12 cellular contexts compared by ENCODE assay signal in genomic region chr15:67103869-67104268, GRCh38. TPM values are rescaled to one million over a fixed set of nuclear protein-coding genes. Genes with fewer than 3 reads are reported as not detected.
DNase-seq lines count a peak whose midpoint lies in the region; ATAC-seq and TF ChIP-seq lines count a peak whose summit lies in the region.
"Had no signal": no experiment of that assay in that cellular context is flagged by ENCODE, and none has a peak within 500 bp of the region (broad histone marks: within the 10 kb centered on the region; RNA-seq: fewer than 3 reads in every experiment).

No MANE protein-coding gene starts in this region.

- CTCF ChIA-PET in GM10248 (lab: Yijun Ruan, JAX) = interaction anchor here (1.0 to 3.7 kb wide), 3 partner anchors 12 to 23 kb away, joined by 3 to 22 read pairs (median 3); no protein-coding TSS in a partner anchor

- TF ChIP-seq CTCF in nephron (IDR thresholded peaks at IDR 0.05; ENCODE audit: unreplicated experiment in 3 of 3) (no peak), GM10248 (IDR thresholded peaks at IDR 0.05; ENCODE audit: control extremely low read depth, extremely low read depth, low read depth, missing control alignments) (no peak), foreskin fibroblast (IDR thresholded peaks at IDR 0.05; ENCODE audit: low read depth, low read length) (no peak)

- no peaks in the 10 kb centered on the region for H3K9me3 Mint-ChIP-seq in CD4-positive, CD25-positive, alpha-beta regulatory T cell
- H3K9me3 Mint-ChIP-seq in activated T-helper 2 cell treated with anti-CD3 and anti-CD28 coated beads, Interferon-gamma antibody, Interleukin-2, Interleukin-4, amounts not matched to agents 10 μg/mL and 5 μg/mL and 100 μg/mL, durations not matched to agents 14 hours and 24 hours and 36 hours = no peaks in the 10 kb centered on the region
- no peaks in the 10 kb centered on the region for H3K9me3 Mint-ChIP-seq in nephron

- H3K27ac Mint-ChIP-seq in CD4-positive, CD25-positive, alpha-beta regulatory T cell = peak overlapping the region in 2 of 3 donors; percentile 92 to 95
- peak overlapping the region; percentile 72 for H3K27ac Mint-ChIP-seq in activated T-helper 2 cell treated with anti-CD3 and anti-CD28 coated beads, Interferon-gamma antibody, Interleukin-2, Interleukin-4, amounts not matched to agents 10 μg/mL and 5 μg/mL and 100 μg/mL, durations not matched to agents 14 hours and 24 hours and 36 hours
- peak overlapping the region in 2 of 3 experiments; percentile 27 to 54 for H3K27ac Mint-ChIP-seq in nephron

- peaks cover 92% of the 10 kb centered on the region for H3K4me1 ChIP-seq in CD4-positive, CD25-positive, alpha-beta regulatory T cell (ENCODE audit: control insufficient read depth, insufficient read depth, low read length, poor library complexity, severe bottlenecking)

- H3K4me3 Mint-ChIP-seq in CD4-positive, CD25-positive, alpha-beta regulatory T cell = no peak overlapping the region
- peak overlapping the region; percentile 27 for H3K4me3 Mint-ChIP-seq in activated T-helper 2 cell treated with anti-CD3 and anti-CD28 coated beads, Interferon-gamma antibody, Interleukin-2, Interleukin-4, amounts not matched to agents 10 μg/mL and 5 μg/mL and 100 μg/mL, durations not matched to agents 14 hours and 24 hours and 36 hours (ENCODE audit: low read depth)
- H3K4me3 Mint-ChIP-seq in nephron = no peak overlapping the region

- peak overlapping the region; percentile 76 for H3K27ac ChIP-seq in CD4-positive, CD25-positive, alpha-beta regulatory T cell (ENCODE audit: insufficient read depth, low read length, poor library complexity, severe bottlenecking)

- no peaks in the 10 kb centered on the region for H3K27me3 Mint-ChIP-seq in CD4-positive, CD25-positive, alpha-beta regulatory T cell
- H3K27me3 Mint-ChIP-seq in activated T-helper 2 cell treated with anti-CD3 and anti-CD28 coated beads, Interferon-gamma antibody, Interleukin-2, Interleukin-4, amounts not matched to agents 10 μg/mL and 5 μg/mL and 100 μg/mL, durations not matched to agents 14 hours and 24 hours and 36 hours (ENCODE audit: low read depth) = no peaks in the 10 kb centered on the region
- H3K27me3 Mint-ChIP-seq in nephron (ENCODE audit: low read depth) = no peaks in the 10 kb centered on the region

- intact Hi-C loops in activated T-helper 2 cell treated with anti-CD3 and anti-CD28 coated beads, Interferon-gamma antibody, Interleukin-2, Interleukin-4, amounts not matched to agents 10 μg/mL and 5 μg/mL and 100 μg/mL, durations not matched to agents 14 hours and 24 hours and 36 hours (cut with micrococcal nuclease) = loop anchor here (2.0 kb wide), 1 partner anchor 43 kb away; no protein-coding TSS in a partner anchor

- H3K27me3 ChIP-seq in CD4-positive, CD25-positive, alpha-beta regulatory T cell (ENCODE audit: control insufficient read depth, insufficient read depth, low read length) = no peaks in the 10 kb centered on the region

- H3K36me3 Mint-ChIP-seq in CD4-positive, CD25-positive, alpha-beta regulatory T cell = peaks cover 18% of the 10 kb centered on the region
- peaks cover 38% of the 10 kb centered on the region for H3K36me3 Mint-ChIP-seq in activated T-helper 2 cell treated with anti-CD3 and anti-CD28 coated beads, Interferon-gamma antibody, Interleukin-2, Interleukin-4, amounts not matched to agents 10 μg/mL and 5 μg/mL and 100 μg/mL, durations not matched to agents 14 hours and 24 hours and 36 hours (ENCODE audit: low read depth)
- H3K36me3 Mint-ChIP-seq in nephron (ENCODE audit: low read depth) = peaks cover 5% of the 10 kb centered on the region

- in situ Hi-C loops in KBM-7 (cut with MboI; ENCODE audit: low pct_unique_long_range_greater_than_20kb, low sequenced_read_pairs) = no loop called here

- peak overlapping the region; percentile 72 for H3K4me3 ChIP-seq in CD4-positive, CD25-positive, alpha-beta regulatory T cell (ENCODE audit: low read depth, low read length)
- no peak overlapping the region for H3K4me3 ChIP-seq in foreskin fibroblast (ENCODE audit: low read depth in 1 of 2, low read length in 2 of 2)

- no peak for ATAC-seq in CD4-positive, CD25-positive, alpha-beta regulatory T cell (ENCODE audit: low read depth in 2 of 2)

- H3K4me1 Mint-ChIP-seq in CD4-positive, CD25-positive, alpha-beta regulatory T cell = peaks cover 20 to 56% (median 33%) of the 10 kb centered on the region in 4 donors
- peaks cover 60% of the 10 kb centered on the region for H3K4me1 Mint-ChIP-seq in activated T-helper 2 cell treated with anti-CD3 and anti-CD28 coated beads, Interferon-gamma antibody, Interleukin-2, Interleukin-4, amounts not matched to agents 10 μg/mL and 5 μg/mL and 100 μg/mL, durations not matched to agents 14 hours and 24 hours and 36 hours (ENCODE audit: low read depth)
- peaks cover 61% of the 10 kb centered on the region for H3K4me1 Mint-ChIP-seq in nephron

- no peaks in the 10 kb centered on the region for H3K36me3 ChIP-seq in CD4-positive, CD25-positive, alpha-beta regulatory T cell (ENCODE audit: control insufficient read depth, insufficient read depth, low read length)

- no peaks in the 10 kb centered on the region for H3K9me3 ChIP-seq in CD4-positive, CD25-positive, alpha-beta regulatory T cell (ENCODE audit: control insufficient read depth in 2 of 2, low read length in 2 of 2)

- POLR2A ChIA-PET in GM10248 (lab: Yijun Ruan, JAX) = no interaction called here

- DNase-seq in CD4-positive, CD25-positive, alpha-beta regulatory T cell = no peak
- peak; percentile 68 for DNase-seq in KBM-7
- DNase-seq in activated T-helper 2 cell treated with anti-CD3 and anti-CD28 coated beads, Interferon-gamma antibody, Interleukin-2, Interleukin-4, amounts not matched to agents 10 μg/mL and 5 μg/mL and 100 μg/mL, durations not matched to agents 14 hours and 24 hours and 36 hours (ENCODE audit: low spot score) = no peak
- no peak for DNase-seq in GM10248 (ENCODE audit: extremely low spot score)
- DNase-seq in foreskin fibroblast = no peak
- no peak for DNase-seq in NCI-H1694 treated with DMSO at 0.1 percent for 48 hours (lab: John Stamatoyannopoulos, UW)
- DNase-seq in NCI-H187 (lab: John Stamatoyannopoulos, UW) = no peak
- DNase-seq: activated CD4-positive, CD25-positive, alpha-beta regulatory T cell; amygdala; DMS79 treated with DMSO at 0.1 percent for 48 hours; NCI-H2081 treated with DMSO at 0.1 percent for 48 hours had no signal

RNA-seq across cellular contexts. Expression of gene SMAD3, which starts 38.5 kb away (rescaled TPM):
- total RNA-seq in CD4-positive, CD25-positive, alpha-beta regulatory T cell = 76.6 TPM
- 10 to 100 TPM; 12.0 to 17.0 (median 14.5) TPM for polyA plus RNA-seq in CD4-positive, CD25-positive, alpha-beta regulatory T cell
- total RNA-seq in activated T-helper 2 cell treated with anti-CD3 and anti-CD28 coated beads, Interferon-gamma antibody, Interleukin-2, Interleukin-4, amounts not matched to agents 10 μg/mL and 5 μg/mL and 100 μg/mL, durations not matched to agents 14 hours and 24 hours and 36 hours = 25.2 and 28.1 TPM in 2 replicates

Comparison
In these comparisons a context has a peak if more than half of its experiments do, and no peak if none do; other contexts are left out.
1. H3K27ac Mint-ChIP-seq: peak in every context shown above with its lines; median percentile 94 in CD4-positive, CD25-positive, alpha-beta regulatory T cell; 72 in activated T-helper 2 cell treated with anti-CD3 and anti-CD28 coated beads, Interferon-gamma antibody, Interleukin-2, Interleukin-4, amounts not matched to agents 10 μg/mL and 5 μg/mL and 100 μg/mL, durations not matched to agents 14 hours and 24 hours and 36 hours; 40 in nephron.